Comparison of ENCODE assay signal across 1 cellular context in genomic region chr6:105066233-105066632, GRCh38.
TF ChIP-seq lines count a peak whose summit lies in the region.

No MANE protein-coding gene starts in this region.

TF ChIP-seq in HepG2, 621 proteins besides CTCF, POLR2A, EP300 and RAD21 (continued from another document and continues in another):
- TF ChIP-seq, protein P1, sequence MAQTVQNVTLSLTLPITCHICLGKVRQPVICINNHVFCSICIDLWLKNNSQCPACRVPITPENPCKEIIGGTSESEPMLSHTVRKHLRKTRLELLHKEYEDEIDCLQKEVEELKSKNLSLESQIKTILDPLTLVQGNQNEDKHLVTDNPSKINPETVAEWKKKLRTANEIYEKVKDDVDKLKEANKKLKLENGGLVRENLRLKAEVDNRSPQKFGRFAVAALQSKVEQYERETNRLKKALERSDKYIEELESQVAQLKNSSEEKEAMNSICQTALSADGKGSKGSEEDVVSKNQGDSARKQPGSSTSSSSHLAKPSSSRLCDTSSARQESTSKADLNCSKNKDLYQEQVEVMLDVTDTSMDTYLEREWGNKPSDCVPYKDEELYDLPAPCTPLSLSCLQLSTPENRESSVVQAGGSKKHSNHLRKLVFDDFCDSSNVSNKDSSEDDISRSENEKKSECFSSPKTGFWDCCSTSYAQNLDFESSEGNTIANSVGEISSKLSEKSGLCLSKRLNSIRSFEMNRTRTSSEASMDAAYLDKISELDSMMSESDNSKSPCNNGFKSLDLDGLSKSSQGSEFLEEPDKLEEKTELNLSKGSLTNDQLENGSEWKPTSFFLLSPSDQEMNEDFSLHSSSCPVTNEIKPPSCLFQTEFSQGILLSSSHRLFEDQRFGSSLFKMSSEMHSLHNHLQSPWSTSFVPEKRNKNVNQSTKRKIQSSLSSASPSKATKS (CRISPR knock-in tag; IDR thresholded peaks at IDR 0.05), result no peak
- TF ChIP-seq HOXA7 (CRISPR knock-in tag; IDR thresholded peaks at IDR 0.05) (no peak), ZNF574 (CRISPR knock-in tag; IDR thresholded peaks at IDR 0.05) (no peak), GATAD2A (CRISPR knock-in tag; IDR thresholded peaks at IDR 0.05) (peak; percentile 69; the same call in 1 of the 2 replicates), FOXP4 (CRISPR knock-in tag; IDR thresholded peaks at IDR 0.05) (peak; percentile 65), FOXM1 (CRISPR knock-in tag; IDR thresholded peaks at IDR 0.05) (no peak), HDAC1 (CRISPR knock-in tag; IDR thresholded peaks at IDR 0.05) (no peak), ZNF710 (CRISPR knock-in tag; IDR thresholded peaks at IDR 0.05; ENCODE audit: borderline replicate concordance) (peak; percentile 34; the same call in 1 of the 2 replicates), ZNF180 (CRISPR knock-in tag; IDR thresholded peaks at IDR 0.05; ENCODE audit: borderline replicate concordance, low read depth) (no peak), FOSL2 (CRISPR knock-in tag; IDR thresholded peaks at IDR 0.05) (peak; percentile 23; the same call in 1 of the 2 replicates), NFIB (CRISPR knock-in tag; IDR thresholded peaks at IDR 0.05; ENCODE audit: borderline replicate concordance) (no peak), ZBTB25 (CRISPR knock-in tag; IDR thresholded peaks at IDR 0.05) (no peak), GFI1 (CRISPR knock-in tag; IDR thresholded peaks at IDR 0.05; ENCODE audit: borderline replicate concordance) (0 out of 2 replicates have a peak, but pooled peaks have one; percentile 45), ZNF530 (CRISPR knock-in tag; IDR thresholded peaks at IDR 0.05; ENCODE audit: low read depth) (no peak), KMT2A (CRISPR knock-in tag; IDR thresholded peaks at IDR 0.05) (no peak), PPARG (CRISPR knock-in tag; conservative IDR thresholded peaks at IDR 0.05) (peak; percentile 67), NFIC (IDR thresholded peaks at IDR 0.05; ENCODE audit: low read length) (peak; percentile 80), CHD2 (IDR thresholded peaks at IDR 0.05; ENCODE audit: low read depth, low read length) (no peak), ZNF501 (CRISPR knock-in tag; IDR thresholded peaks at IDR 0.05) (no peak), MTF2 (CRISPR knock-in tag; IDR thresholded peaks at IDR 0.05; ENCODE audit: borderline replicate concordance) (no peak), ZFP36L2 (CRISPR knock-in tag; IDR thresholded peaks at IDR 0.05) (no peak), KLF12 (CRISPR knock-in tag; IDR thresholded peaks at IDR 0.05; ENCODE audit: borderline replicate concordance) (no peak), DMAP1 (CRISPR knock-in tag; IDR thresholded peaks at IDR 0.05) (no peak), FLYWCH1 (CRISPR knock-in tag; IDR thresholded peaks at IDR 0.05) (no peak), PRMT3 (CRISPR knock-in tag; IDR thresholded peaks at IDR 0.05; ENCODE audit: borderline replicate concordance, low read depth) (no peak), ZFP41 (CRISPR knock-in tag; IDR thresholded peaks at IDR 0.05; ENCODE audit: borderline replicate concordance) (no peak), ZNF431 (CRISPR knock-in tag; IDR thresholded peaks at IDR 0.05; ENCODE audit: borderline replicate concordance, low read depth) (no peak), TCF7 (IDR thresholded peaks at IDR 0.05; ENCODE audit: low read depth) (peak; percentile 94), CHD4 (IDR thresholded peaks at IDR 0.05; ENCODE audit: borderline replicate concordance, low read length) (no peak; the same call in 1 of the 2 replicates), HNF4A (CRISPR knock-in tag; IDR thresholded peaks at IDR 0.05) (peak; percentile 69), IKZF4 (CRISPR knock-in tag; IDR thresholded peaks at IDR 0.05; ENCODE audit: borderline replicate concordance, low read depth, not compliant biosample characterization) (no peak), CREB1 (IDR thresholded peaks at IDR 0.05) (no peak), CREB1 (CRISPR knock-in tag; IDR thresholded peaks at IDR 0.05) (peak; percentile 34; the same call in 1 of the 2 replicates), SALL2 (CRISPR knock-in tag; IDR thresholded peaks at IDR 0.05) (no peak), ZNF891 (CRISPR knock-in tag; IDR thresholded peaks at IDR 0.05) (no peak), FOXA3 (CRISPR knock-in tag; IDR thresholded peaks at IDR 0.05) (peak; percentile 74), PHF20 (CRISPR knock-in tag; IDR thresholded peaks at IDR 0.05) (no peak), ZBTB37 (CRISPR knock-in tag; IDR thresholded peaks at IDR 0.05) (no peak)
- TF ChIP-seq, protein P2, sequence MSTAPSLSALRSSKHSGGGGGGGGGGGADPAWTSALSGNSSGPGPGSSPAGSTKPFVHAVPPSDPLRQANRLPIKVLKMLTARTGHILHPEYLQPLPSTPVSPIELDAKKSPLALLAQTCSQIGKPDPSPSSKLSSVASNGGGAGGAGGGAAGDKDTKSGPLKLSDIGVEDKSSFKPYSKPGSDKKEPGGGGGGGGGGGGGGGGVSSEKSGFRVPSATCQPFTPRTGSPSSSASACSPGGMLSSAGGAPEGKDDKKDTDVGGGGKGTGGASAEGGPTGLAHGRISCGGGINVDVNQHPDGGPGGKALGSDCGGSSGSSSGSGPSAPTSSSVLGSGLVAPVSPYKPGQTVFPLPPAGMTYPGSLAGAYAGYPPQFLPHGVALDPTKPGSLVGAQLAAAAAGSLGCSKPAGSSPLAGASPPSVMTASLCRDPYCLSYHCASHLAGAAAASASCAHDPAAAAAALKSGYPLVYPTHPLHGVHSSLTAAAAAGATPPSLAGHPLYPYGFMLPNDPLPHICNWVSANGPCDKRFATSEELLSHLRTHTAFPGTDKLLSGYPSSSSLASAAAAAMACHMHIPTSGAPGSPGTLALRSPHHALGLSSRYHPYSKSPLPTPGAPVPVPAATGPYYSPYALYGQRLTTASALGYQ (CRISPR knock-in tag; IDR thresholded peaks at IDR 0.05), result peak; percentile 55; the same call in 1 of the 2 replicates
- TF ChIP-seq, protein P3, sequence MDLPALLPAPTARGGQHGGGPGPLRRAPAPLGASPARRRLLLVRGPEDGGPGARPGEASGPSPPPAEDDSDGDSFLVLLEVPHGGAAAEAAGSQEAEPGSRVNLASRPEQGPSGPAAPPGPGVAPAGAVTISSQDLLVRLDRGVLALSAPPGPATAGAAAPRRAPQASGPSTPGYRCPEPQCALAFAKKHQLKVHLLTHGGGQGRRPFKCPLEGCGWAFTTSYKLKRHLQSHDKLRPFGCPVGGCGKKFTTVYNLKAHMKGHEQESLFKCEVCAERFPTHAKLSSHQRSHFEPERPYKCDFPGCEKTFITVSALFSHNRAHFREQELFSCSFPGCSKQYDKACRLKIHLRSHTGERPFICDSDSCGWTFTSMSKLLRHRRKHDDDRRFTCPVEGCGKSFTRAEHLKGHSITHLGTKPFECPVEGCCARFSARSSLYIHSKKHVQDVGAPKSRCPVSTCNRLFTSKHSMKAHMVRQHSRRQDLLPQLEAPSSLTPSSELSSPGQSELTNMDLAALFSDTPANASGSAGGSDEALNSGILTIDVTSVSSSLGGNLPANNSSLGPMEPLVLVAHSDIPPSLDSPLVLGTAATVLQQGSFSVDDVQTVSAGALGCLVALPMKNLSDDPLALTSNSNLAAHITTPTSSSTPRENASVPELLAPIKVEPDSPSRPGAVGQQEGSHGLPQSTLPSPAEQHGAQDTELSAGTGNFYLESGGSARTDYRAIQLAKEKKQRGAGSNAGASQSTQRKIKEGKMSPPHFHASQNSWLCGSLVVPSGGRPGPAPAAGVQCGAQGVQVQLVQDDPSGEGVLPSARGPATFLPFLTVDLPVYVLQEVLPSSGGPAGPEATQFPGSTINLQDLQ (CRISPR knock-in tag; IDR thresholded peaks at IDR 0.05), result no peak
- TF ChIP-seq, protein P4, sequence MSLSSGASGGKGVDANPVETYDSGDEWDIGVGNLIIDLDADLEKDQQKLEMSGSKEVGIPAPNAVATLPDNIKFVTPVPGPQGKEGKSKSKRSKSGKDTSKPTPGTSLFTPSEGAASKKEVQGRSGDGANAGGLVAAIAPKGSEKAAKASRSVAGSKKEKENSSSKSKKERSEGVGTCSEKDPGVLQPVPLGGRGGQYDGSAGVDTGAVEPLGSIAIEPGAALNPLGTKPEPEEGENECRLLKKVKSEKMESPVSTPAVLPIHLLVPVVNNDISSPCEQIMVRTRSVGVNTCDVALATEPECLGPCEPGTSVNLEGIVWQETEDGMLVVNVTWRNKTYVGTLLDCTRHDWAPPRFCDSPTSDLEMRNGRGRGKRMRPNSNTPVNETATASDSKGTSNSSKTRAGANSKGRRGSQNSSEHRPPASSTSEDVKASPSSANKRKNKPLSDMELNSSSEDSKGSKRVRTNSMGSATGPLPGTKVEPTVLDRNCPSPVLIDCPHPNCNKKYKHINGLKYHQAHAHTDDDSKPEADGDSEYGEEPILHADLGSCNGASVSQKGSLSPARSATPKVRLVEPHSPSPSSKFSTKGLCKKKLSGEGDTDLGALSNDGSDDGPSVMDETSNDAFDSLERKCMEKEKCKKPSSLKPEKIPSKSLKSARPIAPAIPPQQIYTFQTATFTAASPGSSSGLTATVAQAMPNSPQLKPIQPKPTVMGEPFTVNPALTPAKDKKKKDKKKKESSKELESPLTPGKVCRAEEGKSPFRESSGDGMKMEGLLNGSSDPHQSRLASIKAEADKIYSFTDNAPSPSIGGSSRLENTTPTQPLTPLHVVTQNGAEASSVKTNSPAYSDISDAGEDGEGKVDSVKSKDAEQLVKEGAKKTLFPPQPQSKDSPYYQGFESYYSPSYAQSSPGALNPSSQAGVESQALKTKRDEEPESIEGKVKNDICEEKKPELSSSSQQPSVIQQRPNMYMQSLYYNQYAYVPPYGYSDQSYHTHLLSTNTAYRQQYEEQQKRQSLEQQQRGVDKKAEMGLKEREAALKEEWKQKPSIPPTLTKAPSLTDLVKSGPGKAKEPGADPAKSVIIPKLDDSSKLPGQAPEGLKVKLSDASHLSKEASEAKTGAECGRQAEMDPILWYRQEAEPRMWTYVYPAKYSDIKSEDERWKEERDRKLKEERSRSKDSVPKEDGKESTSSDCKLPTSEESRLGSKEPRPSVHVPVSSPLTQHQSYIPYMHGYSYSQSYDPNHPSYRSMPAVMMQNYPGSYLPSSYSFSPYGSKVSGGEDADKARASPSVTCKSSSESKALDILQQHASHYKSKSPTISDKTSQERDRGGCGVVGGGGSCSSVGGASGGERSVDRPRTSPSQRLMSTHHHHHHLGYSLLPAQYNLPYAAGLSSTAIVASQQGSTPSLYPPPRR (CRISPR knock-in tag; IDR thresholded peaks at IDR 0.05; ENCODE audit: borderline replicate concordance), result peak; percentile 59; the same call in 1 of the 2 replicates
